ENCODE assay signal across 8 cellular contexts in the genomic region with DNA sequence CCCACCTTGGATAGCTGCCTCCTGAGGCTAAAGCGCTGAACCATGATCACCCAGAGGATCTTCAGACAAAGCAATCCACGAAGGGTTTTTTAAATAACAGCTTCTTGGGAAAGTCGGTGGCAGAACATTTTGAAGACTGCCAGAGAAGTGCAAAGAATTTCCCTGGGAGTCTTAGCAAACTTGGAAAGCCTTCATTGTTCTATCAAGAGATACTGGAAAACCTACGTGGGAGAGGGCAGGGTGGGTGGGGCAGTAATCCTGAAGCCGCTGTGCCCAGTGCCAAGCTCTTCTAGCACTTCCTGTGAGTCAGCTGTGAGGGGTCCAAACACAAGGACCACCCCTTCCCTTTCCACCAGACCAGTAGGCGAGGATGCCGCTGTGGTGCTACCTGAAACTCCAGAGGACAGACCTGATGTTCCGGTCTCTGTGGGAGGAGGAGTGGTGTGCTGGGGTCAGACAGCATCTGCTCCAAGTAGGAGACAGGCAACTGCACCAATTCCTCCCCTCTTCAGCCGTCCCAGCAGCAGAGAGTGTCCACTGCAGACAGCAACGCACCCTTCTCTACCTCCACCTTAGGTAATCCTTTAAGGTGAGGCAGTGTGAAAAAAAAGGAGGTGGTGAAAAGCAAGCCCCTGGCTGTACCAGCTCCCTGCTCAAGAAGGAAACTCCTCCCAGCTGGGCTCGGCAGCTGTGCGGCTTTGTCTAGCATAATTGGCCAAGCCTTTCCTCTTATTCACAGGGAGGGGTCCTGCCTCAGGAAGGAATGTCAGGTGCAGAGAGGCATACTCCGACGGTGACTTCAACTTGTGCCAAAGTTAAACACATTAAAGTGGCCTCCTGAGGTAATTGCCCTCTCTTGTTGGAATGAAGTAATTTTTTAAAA.
DNase-seq lines count a peak whose midpoint lies in the region; ATAC-seq and TF ChIP-seq lines count a peak whose summit lies in the region.

No MANE protein-coding gene starts in this region.

- BruUV-seq in IMR-90 (replicated peaks; lab: Mats Ljungman, UMichigan) = no TSS peak

- no peak overlapping the region for H3K56ac ChIP-seq in IMR-90 (ENCODE audit: extremely low read depth, insufficient read depth, low read length)

- H3K27ac ChIP-seq in IMR-90 (ENCODE audit: insufficient read depth, low read length) (no peak overlapping the region), SJCRH30 (peak overlapping the region; percentile 56), esophagus squamous epithelium (peak overlapping the region; percentile 83 to 90 (median 84)), neural cell (ENCODE audit: low read length) (peak overlapping the region; percentile 78)

- no peaks in the 10 kb centered on the region for H3K9me3 ChIP-seq in IMR-90 (ENCODE audit: control insufficient read depth, insufficient read depth, low read length)
- no peaks in the 10 kb centered on the region for H3K9me3 ChIP-seq in SJCRH30 (replicated peaks)
- no peaks in the 10 kb centered on the region for H3K9me3 ChIP-seq in esophagus squamous epithelium
- H3K9me3 ChIP-seq in neural cell (ENCODE audit: low read length) = no peaks in the 10 kb centered on the region

- H2BK5ac ChIP-seq in IMR-90 (ENCODE audit: low read depth, low read length, poor library complexity, severe bottlenecking) = no peak overlapping the region

- WGBS in IMR-90 (ENCODE audit: extremely low coverage in 2 of 2, insufficient read length in 1 of 2), 2 experiments = 40% methylated on average over 2 of the region's 14 CpGs; no CpG with 5 or more reads in 1 of the 2 experiments
- 20 to 21% methylated on average over 11 to 12 of the region's 14 CpGs for WGBS in esophagus squamous epithelium, 2 donors

- H3K4me3 ChIP-seq in IMR-90 (ENCODE audit: insufficient read depth, low read depth, low read length) = no peak overlapping the region
- peak overlapping the region; percentile 38 for H3K4me3 ChIP-seq in SJCRH30
- peak overlapping the region; percentile 17 to 54 (median 36) for H3K4me3 ChIP-seq in esophagus squamous epithelium
- H3K4me3 ChIP-seq in neural cell (ENCODE audit: low read length) = peak overlapping the region; percentile 73

- intact Hi-C loops in IMR-90 (cut with micrococcal nuclease) (no loop called here), esophagus squamous epithelium (cut with DNase I) (no loop called here)
- intact Hi-C loops in activated T-helper 2 cell treated with anti-CD3 and anti-CD28 coated beads, Interferon-gamma antibody, Interleukin-2, Interleukin-4, amounts not matched to agents 10 μg/mL and 5 μg/mL and 100 μg/mL, durations not matched to agents 14 hours and 24 hours and 36 hours (cut with micrococcal nuclease) = no loop called here

- peaks cover 5% of the 10 kb centered on the region; the same call in 1 of the 2 replicates for H3K9me1 ChIP-seq in IMR-90 (ENCODE audit: insufficient read depth, low read length)

- H3K9ac ChIP-seq in IMR-90 (ENCODE audit: low read depth, low read length) (no peak overlapping the region), neural cell (ENCODE audit: low read length) (peak overlapping the region; percentile 74)

- no peak overlapping the region for H2BK20ac ChIP-seq in IMR-90 (ENCODE audit: low read depth, low read length)

- peak overlapping the region; percentile 65; the same call in 1 of the 2 replicates for H3K23ac ChIP-seq in IMR-90 (ENCODE audit: low read depth, low read length)

- H2AK5ac ChIP-seq in IMR-90 (ENCODE audit: low read depth, low read length) = peak overlapping the region; percentile 12; the same call in 1 of the 2 replicates

- no peak for TF ChIP-seq POLR2A in IMR-90 (IDR thresholded peaks at IDR 0.05; ENCODE audit: low read depth, low read length)
- TF ChIP-seq POLR2A in esophagus squamous epithelium (IDR thresholded peaks at IDR 0.05) = no peak

- H3K4me1 ChIP-seq in IMR-90 (ENCODE audit: control insufficient read depth, insufficient read depth, low read length) (peaks cover 4% of the 10 kb centered on the region; the same call in 1 of the 2 replicates), SJCRH30 (peaks cover 14% of the 10 kb centered on the region), esophagus squamous epithelium (peaks cover 21 to 37% (median 24%) of the 10 kb centered on the region in 3 donors)

- H2BK120ac ChIP-seq in IMR-90 (ENCODE audit: low read depth, low read length) = peak overlapping the region; percentile 3; the same call in 1 of the 2 replicates

- TF ChIP-seq EP300 in neural cell (conservative IDR thresholded peaks at IDR 0.05; ENCODE audit: poor library complexity, severe bottlenecking) = no peak

- in situ Hi-C loops in IMR-90 (cut with MboI; ENCODE audit: low sequenced_read_pairs) = no loop called here

- H4K5ac ChIP-seq in IMR-90 (ENCODE audit: low read depth, low read length) = no peak overlapping the region

- no peak overlapping the region for H3K4ac ChIP-seq in IMR-90 (ENCODE audit: low read depth, low read length)

- peak; percentile 43 for DNase-seq in ELR (ENCODE audit: low read depth)
- no peak for DNase-seq in IMR-90
- DNase-seq in SJCRH30 = peak; percentile 68 to 74
- DNase-seq in esophagus squamous epithelium (lab: John Stamatoyannopoulos, UW) = no peak
- DNase-seq in activated T-helper 2 cell treated with anti-CD3 and anti-CD28 coated beads, Interferon-gamma antibody, Interleukin-2, Interleukin-4, amounts not matched to agents 10 μg/mL and 5 μg/mL and 100 μg/mL, durations not matched to agents 14 hours and 24 hours and 36 hours (ENCODE audit: low spot score) = no peak
- DNase-seq in DMS53 treated with DMSO at 0.1 percent for 48 hours (lab: John Stamatoyannopoulos, UW; ENCODE audit: unreplicated experiment) = no peak
- DNase-seq in HFFc6 = no peak

- ATAC-seq in IMR-90 (ENCODE audit: low read depth) = no peak

- H3K14ac ChIP-seq in IMR-90 (replicated peaks; ENCODE audit: low read depth, low read length) = no peak overlapping the region

- H3F3A ChIP-seq in neural cell (ENCODE audit: insufficient read depth, low read length, poor library complexity, severe bottlenecking) = peaks cover 5% of the 10 kb centered on the region

- no peaks in the 10 kb centered on the region for H3K36me3 Mint-ChIP-seq in activated T-helper 2 cell treated with anti-CD3 and anti-CD28 coated beads, Interferon-gamma antibody, Interleukin-2, Interleukin-4, amounts not matched to agents 10 μg/mL and 5 μg/mL and 100 μg/mL, durations not matched to agents 14 hours and 24 hours and 36 hours (ENCODE audit: low read depth)
- H3K36me3 Mint-ChIP-seq in HFFc6 (ENCODE audit: low read depth) = 0 out of 2 replicates have a peak, but pooled peaks cover 5% of the 10 kb centered on the region

- no peak overlapping the region for H2AK9ac ChIP-seq in IMR-90 (replicated peaks; ENCODE audit: low read depth, low read length, poor library complexity)

- H3K9me2 ChIP-seq in neural cell (ENCODE audit: insufficient read depth, low read length) = no peaks in the 10 kb centered on the region

- H3K27me3 Mint-ChIP-seq in activated T-helper 2 cell treated with anti-CD3 and anti-CD28 coated beads, Interferon-gamma antibody, Interleukin-2, Interleukin-4, amounts not matched to agents 10 μg/mL and 5 μg/mL and 100 μg/mL, durations not matched to agents 14 hours and 24 hours and 36 hours (ENCODE audit: low read depth) = no peaks in the 10 kb centered on the region
- H3K27me3 Mint-ChIP-seq in HFFc6 (ENCODE audit: insufficient read depth) = no peaks in the 10 kb centered on the region; the same call in 1 of the 2 replicates

- H3K27me3 ChIP-seq in IMR-90 (ENCODE audit: control insufficient read depth, insufficient read depth, low read length) (no peaks in the 10 kb centered on the region), SJCRH30 (no peaks in the 10 kb centered on the region), esophagus squamous epithelium (no peaks in the 10 kb centered on the region), neural cell (ENCODE audit: insufficient read depth, low read depth, low read length) (no peaks in the 10 kb centered on the region)

- no peak overlapping the region for H3K27ac Mint-ChIP-seq in activated T-helper 2 cell treated with anti-CD3 and anti-CD28 coated beads, Interferon-gamma antibody, Interleukin-2, Interleukin-4, amounts not matched to agents 10 μg/mL and 5 μg/mL and 100 μg/mL, durations not matched to agents 14 hours and 24 hours and 36 hours
- no peak overlapping the region for H3K27ac Mint-ChIP-seq in HFFc6

- POLR2A ChIA-PET in IMR-90 (lab: Charles Lee; ENCODE audit: unreplicated experiment) = no interaction called here

- H3K36me3 ChIP-seq in IMR-90 (ENCODE audit: control insufficient read depth, insufficient read depth, low read length) = no peaks in the 10 kb centered on the region
- H3K36me3 ChIP-seq in SJCRH30 = no peaks in the 10 kb centered on the region
- peaks cover 0 to 11% (median 0%) of the 10 kb centered on the region in 3 donors for H3K36me3 ChIP-seq in esophagus squamous epithelium
- H3K36me3 ChIP-seq in neural cell (ENCODE audit: insufficient read depth, low read length) = no peaks in the 10 kb centered on the region

- H3K18ac ChIP-seq in IMR-90 (ENCODE audit: low read depth, low read length) = no peak overlapping the region

- peak overlapping the region; percentile 40 for H2AFZ ChIP-seq in IMR-90 (replicated peaks; ENCODE audit: low read length, poor library complexity)
- peak overlapping the region; percentile 31 for H2AFZ ChIP-seq in neural cell (ENCODE audit: low read depth, low read length)

- TF ChIP-seq RAD21 in IMR-90 (IDR thresholded peaks at IDR 0.05; ENCODE audit: low read length) = no peak
- no peak for TF ChIP-seq RAD21 in neural cell (conservative IDR thresholded peaks at IDR 0.05)

- H4K20me1 ChIP-seq in IMR-90 (ENCODE audit: insufficient read depth, low read length) (no peaks in the 10 kb centered on the region), neural cell (ENCODE audit: insufficient read depth) (no peaks in the 10 kb centered on the region)

- H3K4me2 ChIP-seq in IMR-90 (ENCODE audit: low read depth, low read length) (peak overlapping the region; percentile 45; the same call in 1 of the 2 replicates), neural cell (ENCODE audit: low read length) (peak overlapping the region; percentile 80)

- H3K79me2 ChIP-seq in neural cell (replicated peaks; ENCODE audit: insufficient read depth, low read length) = peaks cover 39% of the 10 kb centered on the region

- H2BK15ac ChIP-seq in IMR-90 (ENCODE audit: low read depth, low read length) = no peak overlapping the region

- H4K91ac ChIP-seq in IMR-90 (ENCODE audit: insufficient read depth, low read depth, low read length) = no peak overlapping the region; the same call in 1 of the 2 replicates

- peaks cover 11% of the 10 kb centered on the region for H3K4me1 Mint-ChIP-seq in activated T-helper 2 cell treated with anti-CD3 and anti-CD28 coated beads, Interferon-gamma antibody, Interleukin-2, Interleukin-4, amounts not matched to agents 10 μg/mL and 5 μg/mL and 100 μg/mL, durations not matched to agents 14 hours and 24 hours and 36 hours (ENCODE audit: low read depth)
- peaks cover 30% of the 10 kb centered on the region for H3K4me1 Mint-ChIP-seq in HFFc6 (ENCODE audit: low read depth)

- dilution Hi-C loops in IMR-90 (cut with HindIII; ENCODE audit: low sequenced_read_pairs, unreplicated experiment) = no loop called here

- TF ChIP-seq CTCF in IMR-90 (conservative IDR thresholded peaks at IDR 0.05; ENCODE audit: low read depth, low read length) (no peak), esophagus squamous epithelium (IDR thresholded peaks at IDR 0.05) (no peak), neural cell (IDR thresholded peaks at IDR 0.05; ENCODE audit: poor library complexity, severe bottlenecking) (no peak), HFFc6 (IDR thresholded peaks at IDR 0.05) (no peak)

- H3K79me1 ChIP-seq in IMR-90 (ENCODE audit: low read depth in 1 of 2, low read length in 2 of 2) = peaks cover 3 to 4% of the 10 kb centered on the region in 2 experiments; a peak in 1 of 4 replicates

- H3K4me3 Mint-ChIP-seq in activated T-helper 2 cell treated with anti-CD3 and anti-CD28 coated beads, Interferon-gamma antibody, Interleukin-2, Interleukin-4, amounts not matched to agents 10 μg/mL and 5 μg/mL and 100 μg/mL, durations not matched to agents 14 hours and 24 hours and 36 hours (ENCODE audit: low read depth) = no peak overlapping the region
- H3K4me3 Mint-ChIP-seq in HFFc6 = no peak overlapping the region

- H4K8ac ChIP-seq in IMR-90 (ENCODE audit: low read depth in 2 of 2, low read length in 2 of 2) = no peak overlapping the region

- H3K9me3 Mint-ChIP-seq in activated T-helper 2 cell treated with anti-CD3 and anti-CD28 coated beads, Interferon-gamma antibody, Interleukin-2, Interleukin-4, amounts not matched to agents 10 μg/mL and 5 μg/mL and 100 μg/mL, durations not matched to agents 14 hours and 24 hours and 36 hours = no peaks in the 10 kb centered on the region
- H3K9me3 Mint-ChIP-seq in HFFc6 = no peaks in the 10 kb centered on the region

- CTCF ChIA-PET in IMR-90 (lab: Yijun Ruan, JAX) = no interaction called here

Comparison
In these comparisons a context has a peak if more than half of its experiments do, and no peak if none do; other contexts are left out.
1. DNase-seq: peak in ELR (single experiment) and SJCRH30 (2 of 2); none in IMR-90 (single experiment), esophagus squamous epithelium (single experiment), activated T-helper 2 cell treated with anti-CD3 and anti-CD28 coated beads, Interferon-gamma antibody, Interleukin-2, Interleukin-4, amounts not matched to agents 10 μg/mL and 5 μg/mL and 100 μg/mL, durations not matched to agents 14 hours and 24 hours and 36 hours (single experiment), DMS53 treated with DMSO at 0.1 percent for 48 hours (single experiment) and HFFc6 (single experiment).